Comparison of ENCODE assay signal across 19 cellular contexts in genomic region chr4:71217688-71218087, GRCh38.
DNase-seq lines count a peak whose midpoint lies in the region; ATAC-seq and TF ChIP-seq lines count a peak whose summit lies in the region.
"Had no signal": no experiment of that assay in that cellular context is flagged by ENCODE, and none has a peak within 500 bp of the region (broad histone marks: within the 10 kb centered on the region; RNA-seq: fewer than 3 reads in every experiment).

No MANE protein-coding gene starts in this region.

- H3K4me1 ChIP-seq in right atrium auricular region (peaks cover 0 to 6% of the 10 kb centered on the region in 2 donors), Loucy (ENCODE audit: insufficient read depth, low read length, poor library complexity, severe bottlenecking) (peaks cover 25% of the 10 kb centered on the region)
- H3K4me1 ChIP-seq: Peyer's patch had no signal

- CTCF ChIA-PET in T-cell (lab: Charles Lee) = no interaction called here

- H3K27ac Mint-ChIP-seq in progenitor cell of endocrine pancreas = peak overlapping the region; percentile 21
- H3K27ac Mint-ChIP-seq in T-cell = no peak overlapping the region
- H3K27ac Mint-ChIP-seq: CD14-positive monocyte had no signal

- H2AFZ ChIP-seq in Loucy (ENCODE audit: low read length) = no peak overlapping the region
- H2AFZ ChIP-seq: GM23248 had no signal

- H3K36me3 ChIP-seq in right atrium auricular region = no peaks in the 10 kb centered on the region
- H3K36me3 ChIP-seq in Loucy (ENCODE audit: insufficient read depth, low read length) = no peaks in the 10 kb centered on the region
- H3K36me3 ChIP-seq: Peyer's patch had no signal

- peak overlapping the region in 1 of 2 donors; percentile 1 for H3K27ac ChIP-seq in right atrium auricular region
- H3K27ac ChIP-seq: 22Rv1, GM23248, Peyer's patch had no signal

- peaks cover 51% of the 10 kb centered on the region for H3K36me3 Mint-ChIP-seq in progenitor cell of endocrine pancreas (ENCODE audit: insufficient read depth)
- H3K36me3 Mint-ChIP-seq in T-cell = no peaks in the 10 kb centered on the region
- H3K36me3 Mint-ChIP-seq: CD14-positive monocyte had no signal

- ATAC-seq in Right ventricle myocardium superior (ENCODE audit: poor library complexity) (peak; percentile 18), left colon (peak; percentile 24), HG03520 (IDR thresholded peaks at IDR 0.05; ENCODE audit: unreplicated experiment) (no peak), T-cell (replicated peaks in 1 of 4) (no peak)
- ATAC-seq: K562 had no signal

- TF ChIP-seq CTCF in right atrium auricular region (IDR thresholded peaks at IDR 0.05) = no peak
- TF ChIP-seq CTCF in Loucy (conservative IDR thresholded peaks at IDR 0.05; ENCODE audit: low read length) = no peak
- no peak for TF ChIP-seq CTCF in progenitor cell of endocrine pancreas (IDR thresholded peaks at IDR 0.05; ENCODE audit: unreplicated experiment)

- H3K4me3 Mint-ChIP-seq in progenitor cell of endocrine pancreas (ENCODE audit: low read depth) (no peak overlapping the region), T-cell (no peak overlapping the region)
- H3K4me3 Mint-ChIP-seq: CD14-positive monocyte had no signal

- no peaks in the 10 kb centered on the region for H3K9me3 ChIP-seq in right atrium auricular region
- no peaks in the 10 kb centered on the region for H3K9me3 ChIP-seq in Loucy (ENCODE audit: insufficient read depth, low read depth, low read length)
- H3K9me3 ChIP-seq: Peyer's patch had no signal

- H3K4me3 ChIP-seq in right atrium auricular region (no peak overlapping the region), Loucy (ENCODE audit: low read length, poor library complexity, severe bottlenecking) (no peak overlapping the region)
- H3K4me3 ChIP-seq: GM23248, K562, Peyer's patch had no signal

- H3K27me3 Mint-ChIP-seq in progenitor cell of endocrine pancreas (no peaks in the 10 kb centered on the region), T-cell (peaks cover 5 to 6% of the 10 kb centered on the region in 2 donors)

- intact Hi-C loops in Right ventricle myocardium superior (cut with DNase I) (no loop called here), left colon (cut with DNase I, micrococcal nuclease) (no loop called here)

- H3K79me2 ChIP-seq in Loucy (ENCODE audit: insufficient read depth, low read length) = peaks cover 49% of the 10 kb centered on the region

- no peaks in the 10 kb centered on the region for H4K20me1 ChIP-seq in Loucy (ENCODE audit: insufficient read depth, low read length, poor library complexity, severe bottlenecking)

- H3K9me2 ChIP-seq in Loucy (replicated peaks; ENCODE audit: low read depth, low read length) = no peaks in the 10 kb centered on the region

- POLR2A ChIA-PET in T-cell (lab: Charles Lee) = no interaction called here

- H3K9me3 Mint-ChIP-seq in progenitor cell of endocrine pancreas (ENCODE audit: low read depth) (peaks cover 3% of the 10 kb centered on the region), T-cell (peaks cover 0 to 9% (median 4%) of the 10 kb centered on the region in 3 donors)
- H3K9me3 Mint-ChIP-seq: CD14-positive monocyte had no signal

- H3K9ac ChIP-seq in Loucy (ENCODE audit: low read depth, low read length, poor library complexity, severe bottlenecking) = no peak overlapping the region
- H3K9ac ChIP-seq: GM23248 had no signal

- H3F3A ChIP-seq in Loucy (ENCODE audit: low read depth) = no peaks in the 10 kb centered on the region

- DNase-seq in Right ventricle myocardium superior (no peak), right atrium auricular region (ENCODE audit: low spot score) (no peak), left colon (no peak), progenitor cell of endocrine pancreas (ENCODE audit: low spot score, unreplicated experiment) (no peak), DMS53 (lab: John Stamatoyannopoulos, UW) (no peak), T-cell (no peak)
- DNase-seq: COR-L47, GM23248, NCI-H1092 treated with DMSO at 0.1 percent for 48 hours, NCI-H1694 treated with DMSO at 0.1 percent for 48 hours, NCI-H345, NCI-H69, Peyer's patch, SIG-M5 had no signal

- peaks cover 15% of the 10 kb centered on the region for H3K4me1 Mint-ChIP-seq in progenitor cell of endocrine pancreas (ENCODE audit: low read depth)
- no peaks in the 10 kb centered on the region for H3K4me1 Mint-ChIP-seq in T-cell
- H3K4me1 Mint-ChIP-seq: CD14-positive monocyte had no signal

- H3K27me3 ChIP-seq in right atrium auricular region = no peaks in the 10 kb centered on the region
- no peaks in the 10 kb centered on the region for H3K27me3 ChIP-seq in Loucy (ENCODE audit: insufficient read depth, low read length, poor library complexity, severe bottlenecking)
- H3K27me3 ChIP-seq: Peyer's patch had no signal

- H3K4me2 ChIP-seq in Loucy (ENCODE audit: low read depth, low read length, poor library complexity, severe bottlenecking) = peak overlapping the region; percentile 57

Comparison
In these comparisons a context has a peak if more than half of its experiments do, and no peak if none do; other contexts are left out.
1. ATAC-seq: peak in Right ventricle myocardium superior (single experiment) and left colon (single experiment); none in HG03520 (single experiment) and T-cell (0 of 4).